In genomic region chr2:128178650-128179460, GRCh38 we compare ENCODE assay signal across 1 cellular context.
A peak's percentile ranks its signal among the peaks of the same experiment; 100 is the strongest.
TF ChIP-seq lines count a peak whose summit lies in the region.

No MANE protein-coding gene starts in this region.

TF ChIP-seq in HepG2, 621 proteins besides CTCF, POLR2A, EP300 and RAD21 (continued from another document and continues in another):
- TF ChIP-seq POGK (CRISPR knock-in tag; conservative IDR thresholded peaks at IDR 0.05) (no peak; the same call in 1 of the 2 replicates), ZNF569 (CRISPR knock-in tag; IDR thresholded peaks at IDR 0.05; ENCODE audit: borderline replicate concordance) (no peak), ATF7 (IDR thresholded peaks at IDR 0.05) (peak; percentile 60), ATF7 (CRISPR knock-in tag; IDR thresholded peaks at IDR 0.05) (no peak; the same call in 1 of the 2 replicates), E2F1 (CRISPR knock-in tag; IDR thresholded peaks at IDR 0.05) (no peak), ZFAT (CRISPR knock-in tag; conservative IDR thresholded peaks at IDR 0.05) (no peak), ZNF282 (IDR thresholded peaks at IDR 0.05; ENCODE audit: partially characterized antibody) (no peak), ZSCAN25 (CRISPR knock-in tag; IDR thresholded peaks at IDR 0.05) (peak; percentile 42; the same call in 1 of the 2 replicates), ZFP36L2 (CRISPR knock-in tag; IDR thresholded peaks at IDR 0.05) (no peak), ARID5B (CRISPR knock-in tag; IDR thresholded peaks at IDR 0.05) (peak; percentile 99), SALL2 (CRISPR knock-in tag; IDR thresholded peaks at IDR 0.05) (0 out of 2 replicates have a peak, but pooled peaks have one; percentile 48), ZNF33A (CRISPR knock-in tag; IDR thresholded peaks at IDR 0.05; ENCODE audit: borderline replicate concordance) (peak; percentile 39; the same call in 1 of the 2 replicates), FIP1L1 (IDR thresholded peaks at IDR 0.05; ENCODE audit: borderline replicate concordance, insufficient read depth, low read depth, low read length) (no peak), JUND (CRISPR knock-in tag; IDR thresholded peaks at IDR 0.05) (no peak), HIC2 (CRISPR knock-in tag; IDR thresholded peaks at IDR 0.05; ENCODE audit: low read depth) (no peak), THAP11 (CRISPR knock-in tag; IDR thresholded peaks at IDR 0.05) (peak; percentile 64), FOXM1 (CRISPR knock-in tag; IDR thresholded peaks at IDR 0.05) (no peak), CHD4 (IDR thresholded peaks at IDR 0.05; ENCODE audit: borderline replicate concordance, low read length) (peak; percentile 84; the same call in 1 of the 2 replicates), SRY (CRISPR knock-in tag; IDR thresholded peaks at IDR 0.05) (no peak; the same call in 1 of the 2 replicates), ZNF503 (CRISPR knock-in tag; IDR thresholded peaks at IDR 0.05) (peak; percentile 96), ATRX (CRISPR knock-in tag; IDR thresholded peaks at IDR 0.05; ENCODE audit: borderline replicate concordance) (no peak), SMAD1 (CRISPR knock-in tag; IDR thresholded peaks at IDR 0.05; ENCODE audit: borderline replicate concordance, low read depth) (no peak), ZNF782 (CRISPR knock-in tag; IDR thresholded peaks at IDR 0.05; ENCODE audit: borderline replicate concordance) (no peak), ELF4 (CRISPR knock-in tag; IDR thresholded peaks at IDR 0.05; ENCODE audit: borderline replicate concordance) (no peak), PPARG (CRISPR knock-in tag; conservative IDR thresholded peaks at IDR 0.05) (peak; percentile 86), SETDB1 (CRISPR knock-in tag; IDR thresholded peaks at IDR 0.05; ENCODE audit: borderline replicate concordance) (no peak), AGO2 (optimal IDR thresholded peaks at IDR 0.05; ENCODE audit: low read depth, low read length) (no peak), MYNN (CRISPR knock-in tag; IDR thresholded peaks at IDR 0.05; ENCODE audit: low read depth) (no peak), BORCS8-MEF2B (CRISPR knock-in tag; IDR thresholded peaks at IDR 0.05) (no peak), EED (CRISPR knock-in tag; IDR thresholded peaks at IDR 0.05) (no peak), TAF15 (IDR thresholded peaks at IDR 0.05; ENCODE audit: low read depth, low read length, poor library complexity, severe bottlenecking) (no peak), ATF7-NPFF (CRISPR knock-in tag; IDR thresholded peaks at IDR 0.05; ENCODE audit: low read depth) (peak; percentile 36; the same call in 1 of the 2 replicates), ZNF878 (CRISPR knock-in tag; IDR thresholded peaks at IDR 0.05) (peak; percentile 84), KDM4B (CRISPR knock-in tag; IDR thresholded peaks at IDR 0.05) (peak; percentile 96), FOXJ3 (CRISPR knock-in tag; IDR thresholded peaks at IDR 0.05; ENCODE audit: borderline replicate concordance) (peak; percentile 100), PRMT3 (CRISPR knock-in tag; IDR thresholded peaks at IDR 0.05; ENCODE audit: borderline replicate concordance, low read depth) (no peak), GATAD2A (CRISPR knock-in tag; IDR thresholded peaks at IDR 0.05) (peak; percentile 97), SIX4 (CRISPR knock-in tag; IDR thresholded peaks at IDR 0.05) (peak; percentile 87), HNF4G (IDR thresholded peaks at IDR 0.05; ENCODE audit: borderline replicate concordance, low read depth, low read length) (peak; percentile 84), HNF4G (CRISPR knock-in tag; IDR thresholded peaks at IDR 0.05; ENCODE audit: borderline replicate concordance, low read depth) (0 out of 2 replicates have a peak, but pooled peaks have one; percentile 50), LRRFIP1 (CRISPR knock-in tag; conservative IDR thresholded peaks at IDR 0.05) (no peak), HDAC6 (IDR thresholded peaks at IDR 0.05; ENCODE audit: low read depth, low read length) (no peak)
- TF ChIP-seq, protein P1, sequence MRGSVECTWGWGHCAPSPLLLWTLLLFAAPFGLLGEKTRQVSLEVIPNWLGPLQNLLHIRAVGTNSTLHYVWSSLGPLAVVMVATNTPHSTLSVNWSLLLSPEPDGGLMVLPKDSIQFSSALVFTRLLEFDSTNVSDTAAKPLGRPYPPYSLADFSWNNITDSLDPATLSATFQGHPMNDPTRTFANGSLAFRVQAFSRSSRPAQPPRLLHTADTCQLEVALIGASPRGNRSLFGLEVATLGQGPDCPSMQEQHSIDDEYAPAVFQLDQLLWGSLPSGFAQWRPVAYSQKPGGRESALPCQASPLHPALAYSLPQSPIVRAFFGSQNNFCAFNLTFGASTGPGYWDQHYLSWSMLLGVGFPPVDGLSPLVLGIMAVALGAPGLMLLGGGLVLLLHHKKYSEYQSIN (CRISPR knock-in tag; IDR thresholded peaks at IDR 0.05; ENCODE audit: borderline replicate concordance), result no peak
- TF ChIP-seq, protein P2, sequence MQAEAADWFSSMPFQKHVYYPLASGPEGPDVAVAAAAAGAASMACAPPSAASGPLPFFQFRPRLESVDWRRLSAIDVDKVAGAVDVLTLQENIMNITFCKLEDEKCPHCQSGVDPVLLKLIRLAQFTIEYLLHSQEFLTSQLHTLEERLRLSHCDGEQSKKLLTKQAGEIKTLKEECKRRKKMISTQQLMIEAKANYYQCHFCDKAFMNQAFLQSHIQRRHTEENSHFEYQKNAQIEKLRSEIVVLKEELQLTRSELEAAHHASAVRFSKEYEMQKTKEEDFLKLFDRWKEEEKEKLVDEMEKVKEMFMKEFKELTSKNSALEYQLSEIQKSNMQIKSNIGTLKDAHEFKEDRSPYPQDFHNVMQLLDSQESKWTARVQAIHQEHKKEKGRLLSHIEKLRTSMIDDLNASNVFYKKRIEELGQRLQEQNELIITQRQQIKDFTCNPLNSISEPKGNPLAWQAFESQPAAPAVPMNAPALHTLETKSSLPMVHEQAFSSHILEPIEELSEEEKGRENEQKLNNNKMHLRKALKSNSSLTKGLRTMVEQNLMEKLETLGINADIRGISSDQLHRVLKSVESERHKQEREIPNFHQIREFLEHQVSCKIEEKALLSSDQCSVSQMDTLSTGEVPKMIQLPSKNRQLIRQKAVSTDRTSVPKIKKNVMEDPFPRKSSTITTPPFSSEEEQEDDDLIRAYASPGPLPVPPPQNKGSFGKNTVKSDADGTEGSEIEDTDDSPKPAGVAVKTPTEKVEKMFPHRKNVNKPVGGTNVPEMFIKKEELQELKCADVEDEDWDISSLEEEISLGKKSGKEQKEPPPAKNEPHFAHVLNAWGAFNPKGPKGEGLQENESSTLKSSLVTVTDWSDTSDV (CRISPR knock-in tag; IDR thresholded peaks at IDR 0.05), result no peak
- TF ChIP-seq, protein P3, sequence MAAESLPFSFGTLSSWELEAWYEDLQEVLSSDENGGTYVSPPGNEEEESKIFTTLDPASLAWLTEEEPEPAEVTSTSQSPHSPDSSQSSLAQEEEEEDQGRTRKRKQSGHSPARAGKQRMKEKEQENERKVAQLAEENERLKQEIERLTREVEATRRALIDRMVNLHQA (CRISPR knock-in tag; IDR thresholded peaks at IDR 0.05), result no peak
